ENCODE assay signal across 10 cellular contexts in genomic region chr1:27382950-27383627, GRCh38. TPM values are rescaled to one million over a fixed set of nuclear protein-coding genes. Genes with fewer than 3 reads are reported as not detected.
DNase-seq lines count a peak whose midpoint lies in the region; ATAC-seq and TF ChIP-seq lines count a peak whose summit lies in the region.
"Had no signal": no experiment of that assay in that cellular context is flagged by ENCODE, and none has a peak within 500 bp of the region (broad histone marks: within the 10 kb centered on the region; RNA-seq: fewer than 3 reads in every experiment).

Gene CD164L2 (minus strand): TSS chr1:27383333. CDS start chr1:27383239, 94 bp downstream.

- no peak within 1 kb of the TSS for H2BK120ac ChIP-seq in trophoblast cell (ENCODE audit: insufficient read depth, low read length, poor library complexity)

- no peak within 1 kb of the TSS for H4K91ac ChIP-seq in trophoblast cell (ENCODE audit: low read depth, low read length)

- H3K79me1 ChIP-seq in trophoblast cell (ENCODE audit: low read length), result no peaks in the 10 kb centered on the region

- H4K8ac ChIP-seq in trophoblast cell (ENCODE audit: low read depth, low read length), result no peak within 1 kb of the TSS

- H3K4me3 Mint-ChIP-seq in effector memory CD8-positive, alpha-beta T cell, result no peak within 1 kb of the TSS

- H3K4me1 Mint-ChIP-seq in effector memory CD8-positive, alpha-beta T cell (ENCODE audit: low read depth in 2 of 2), result peaks cover 0 to 2% of the 10 kb centered on the region in 2 donors

- H3K36me3 ChIP-seq in HEK293 (ENCODE audit: control insufficient read depth in 2 of 2, insufficient read depth in 1 of 2, low read length in 2 of 2) (no peaks in the 10 kb centered on the region), trophoblast cell (ENCODE audit: control insufficient read depth in 1 of 2, insufficient read depth in 2 of 2, low read length in 2 of 2) (no peaks in the 10 kb centered on the region)

- H3K27ac ChIP-seq in HEK293 (ENCODE audit: extremely low read depth, low read depth, low read length) (no peak within 1 kb of the TSS), trophoblast cell (ENCODE audit: low read depth, low read length) (no peak within 1 kb of the TSS)

- peaks cover 2% of the 10 kb centered on the region for H3K27me3 ChIP-seq in trophoblast cell (ENCODE audit: insufficient read depth, low read length)

- no peak within 1 kb of the TSS for H3K9ac ChIP-seq in trophoblast cell (ENCODE audit: low read length)

- H3K9me3 ChIP-seq in HEK293 (ENCODE audit: control insufficient read depth, insufficient read depth, low read depth, low read length) (no peaks in the 10 kb centered on the region), trophoblast cell (ENCODE audit: insufficient read depth, low read depth, low read length) (no peaks in the 10 kb centered on the region)

- DNase-seq in T-helper 9 cell (peak; percentile 52), trophoblast cell (peak; percentile 31 to 74), left ventricle myocardium superior (no peak), foreskin melanocyte (no peak)
- DNase-seq in effector memory CD8-positive, alpha-beta T cell, result peak in 2 of 3 experiments; percentile 35 to 39
- DNase-seq in NK-92 treated with Interleukin-12 subunit alpha and Interleukin-12 subunit beta, amount 100 ng/mL, for 24 hours (lab: John Stamatoyannopoulos, UW), result no peak

- peak within 1 kb of the TSS; percentile 51 for H3K4me2 ChIP-seq in trophoblast cell (ENCODE audit: low read length)

- WGBS in trophoblast cell (ENCODE audit: extremely low coverage, insufficient coverage, insufficient read length), result no CpG with 5 or more reads among the region's 43 CpGs

- CTCF ChIA-PET in HEK293 (lab: Yijun Ruan, JAX), result interaction anchor here (0.6 to 8.9 kb wide), 6 partner anchors 9 to 83 kb away, joined by 3 to 129 read pairs (median 3); partner anchors contain the start of gene MAP3K6

- H3K14ac ChIP-seq in trophoblast cell (ENCODE audit: low read length), result no peak within 1 kb of the TSS

- no peak within 1 kb of the TSS for H3K23ac ChIP-seq in trophoblast cell (ENCODE audit: low read length)

- no peak within 1 kb of the TSS for H4K12ac ChIP-seq in trophoblast cell (ENCODE audit: low read depth, low read length)

- peak; percentile 69 for ATAC-seq in effector memory CD8-positive, alpha-beta T cell (replicated peaks)
- ATAC-seq in GM18505 (IDR thresholded peaks at IDR 0.05; ENCODE audit: unreplicated experiment) (no peak), left ventricle myocardium superior (no peak)

- intact Hi-C loops in left ventricle myocardium superior (cut with micrococcal nuclease), result no loop called here

- no peak for TF ChIP-seq CTCF in HEK293 (tag by site-specific recombination; IDR thresholded peaks at IDR 0.05)

- H2AK5ac ChIP-seq in trophoblast cell (ENCODE audit: low read length), result no peak within 1 kb of the TSS

- no peak within 1 kb of the TSS for H2AFZ ChIP-seq in trophoblast cell (ENCODE audit: insufficient read depth, low read length, poor library complexity)

- POLR2A ChIA-PET in HEK293 (lab: Yijun Ruan, JAX), result interaction anchor here (2.8 kb wide), 1 partner anchor 18 kb away, joined by 8 read pairs; no protein-coding TSS in a partner anchor

- H3K36me3 Mint-ChIP-seq in effector memory CD8-positive, alpha-beta T cell (ENCODE audit: insufficient read depth), result peaks cover 3% of the 10 kb centered on the region

- no peaks in the 10 kb centered on the region for H3K79me2 ChIP-seq in trophoblast cell (ENCODE audit: control insufficient read depth, insufficient read depth, low read length, poor library complexity)

- no peak within 1 kb of the TSS for H2BK12ac ChIP-seq in trophoblast cell (ENCODE audit: low read length)

- no peak within 1 kb of the TSS for H2BK5ac ChIP-seq in trophoblast cell (ENCODE audit: low read depth, low read length, poor library complexity)

- H3K27ac Mint-ChIP-seq in effector memory CD8-positive, alpha-beta T cell, result peak within 1 kb of the TSS in 1 of 2 donors; percentile 3

- peaks cover 0 to 6% of the 10 kb centered on the region in 2 donors for H3K27me3 Mint-ChIP-seq in effector memory CD8-positive, alpha-beta T cell

- H3K4ac ChIP-seq in trophoblast cell (ENCODE audit: low read depth, low read length), result no peak within 1 kb of the TSS

- H3K4me3 ChIP-seq in HEK293 (ENCODE audit: low read depth, low read length), result no peak within 1 kb of the TSS
- no peak within 1 kb of the TSS for H3K4me3 ChIP-seq in trophoblast cell (ENCODE audit: low read depth, low read length)

- H3K9me3 Mint-ChIP-seq in effector memory CD8-positive, alpha-beta T cell, result no peaks in the 10 kb centered on the region

- H3K4me1 ChIP-seq in HEK293 (ENCODE audit: control insufficient read depth, insufficient read depth, low read length), result no peaks in the 10 kb centered on the region
- peaks cover 0 to 3% of the 10 kb centered on the region in 2 experiments for H3K4me1 ChIP-seq in trophoblast cell (ENCODE audit: control insufficient read depth in 1 of 2, insufficient read depth in 2 of 2, low read length in 2 of 2)

- H3K18ac ChIP-seq in trophoblast cell (ENCODE audit: low read length), result no peak within 1 kb of the TSS

- no peak for TF ChIP-seq POLR2A in GM18505 (IDR thresholded peaks at IDR 0.05; ENCODE audit: borderline replicate concordance, extremely low read depth, insufficient read depth, insufficient read length)

TF ChIP-seq in HEK293, 187 proteins besides CTCF, POLR2A, EP300 and RAD21:
- TF ChIP-seq ZNF449 (tag by site-specific recombination; IDR thresholded peaks at IDR 0.05), result no peak
- TF ChIP-seq REPIN1 (tag by site-specific recombination; IDR thresholded peaks at IDR 0.05; ENCODE audit: low read depth), result no peak
- TF ChIP-seq ZBTB49 (tag by site-specific recombination; IDR thresholded peaks at IDR 0.05; ENCODE audit: low read depth), result no peak
- no peak for TF ChIP-seq ZNF521 (tag by site-specific recombination; IDR thresholded peaks at IDR 0.05)
- TF ChIP-seq KLF1 (tag by site-specific recombination; IDR thresholded peaks at IDR 0.05), result peak; percentile 68
- TF ChIP-seq MEIS1 (CRISPR knock-in tag; IDR thresholded peaks at IDR 0.05; ENCODE audit: borderline replicate concordance), result no peak
- TF ChIP-seq ZNF639 (tag by site-specific recombination; IDR thresholded peaks at IDR 0.05), result no peak
- TF ChIP-seq ZNF549 (tag by site-specific recombination; IDR thresholded peaks at IDR 0.05), result no peak
- TF ChIP-seq KLF9 (tag by site-specific recombination; IDR thresholded peaks at IDR 0.05; ENCODE audit: low read depth), result peak; percentile 47; the same call in 1 of the 2 replicates
- TF ChIP-seq ZNF366 (tag by site-specific recombination; conservative IDR thresholded peaks at IDR 0.05), result no peak
- TF ChIP-seq IKZF3 (tag by site-specific recombination; IDR thresholded peaks at IDR 0.05), result no peak
- TF ChIP-seq ZNF274 (IDR thresholded peaks at IDR 0.05; ENCODE audit: low read length), result no peak
- no peak for TF ChIP-seq ZNF274 (tag by site-specific recombination; IDR thresholded peaks at IDR 0.05; ENCODE audit: borderline replicate concordance)
- peak; percentile 99 for TF ChIP-seq KLF8 (tag by site-specific recombination; IDR thresholded peaks at IDR 0.05)
- peak; percentile 39; the same call in 1 of the 2 replicates for TF ChIP-seq SP3 (tag by site-specific recombination; IDR thresholded peaks at IDR 0.05)
- no peak for TF ChIP-seq GFI1B (tag by site-specific recombination; IDR thresholded peaks at IDR 0.05)

RNA-seq across cellular contexts. Expression of gene CD164L2, which starts in this region (rescaled TPM):
- 0.03 TPM in 1 of 2 replicates, not detected in the other for polyA plus RNA-seq in trophoblast cell (2013)
- total RNA-seq in left ventricle myocardium superior, result not detected
- total RNA-seq: frontal cortex, HT1080 had no signal

Comparison
In these comparisons a context has a peak if more than half of its experiments do, and no peak if none do; other contexts are left out.
1. DNase-seq: peak in T-helper 9 cell (single experiment), effector memory CD8-positive, alpha-beta T cell (2 of 3) and trophoblast cell (2 of 2); none in left ventricle myocardium superior (single experiment), NK-92 treated with Interleukin-12 subunit alpha and Interleukin-12 subunit beta, amount 100 ng/mL, for 24 hours (single experiment) and foreskin melanocyte (single experiment).